3 cellular contexts compared by ENCODE assay signal in genomic region chr21:42460391-42461184, GRCh38.
A peak's percentile ranks its signal among the peaks of the same experiment; 100 is the strongest.
TF ChIP-seq lines count a peak whose summit lies in the region.

No MANE protein-coding gene starts in this region.

TF ChIP-seq in SK-N-SH, 30 proteins besides CTCF, POLR2A, EP300 and RAD21:
- TF ChIP-seq RCOR1 (IDR thresholded peaks at IDR 0.05; ENCODE audit: low read length) (no peak), PBX3 (IDR thresholded peaks at IDR 0.05) (no peak), FOSL2 (IDR thresholded peaks at IDR 0.05; ENCODE audit: borderline replicate concordance, low read depth) (no peak), TCF12 (IDR thresholded peaks at IDR 0.05) (no peak), TEAD4 (IDR thresholded peaks at IDR 0.05; ENCODE audit: borderline replicate concordance, insufficient read depth) (no peak), MAX (IDR thresholded peaks at IDR 0.05; ENCODE audit: low read depth) (no peak), RFX5 (IDR thresholded peaks at IDR 0.05; ENCODE audit: low read length) (no peak), IRF3 (IDR thresholded peaks at IDR 0.05; ENCODE audit: low read depth, low read length) (no peak), FOXM1 (IDR thresholded peaks at IDR 0.05; ENCODE audit: low read depth) (no peak), NFIC (IDR thresholded peaks at IDR 0.05; ENCODE audit: borderline replicate concordance) (no peak), ELF1 (IDR thresholded peaks at IDR 0.05) (no peak)
TF ChIP-seq in SK-N-SH: peak in this region for 0.

TF ChIP-seq in SK-N-SH treated with all-trans-retinoic acid at 6 μM for 48 hours, 23 proteins besides CTCF, POLR2A, EP300 and RAD21:
- TF ChIP-seq RARB (CRISPR knock-in tag; IDR thresholded peaks at IDR 0.05) (no peak), TSHZ2 (CRISPR knock-in tag; IDR thresholded peaks at IDR 0.05) (no peak), CSRNP3 (CRISPR knock-in tag; IDR thresholded peaks at IDR 0.05) (no peak), ZNF565 (CRISPR knock-in tag; conservative IDR thresholded peaks at IDR 0.05; ENCODE audit: low read depth) (no peak), ZC3H10 (CRISPR knock-in tag; IDR thresholded peaks at IDR 0.05) (no peak), ISL1 (CRISPR knock-in tag; IDR thresholded peaks at IDR 0.05) (no peak), ZNF70 (CRISPR knock-in tag; IDR thresholded peaks at IDR 0.05) (no peak), ZFP3 (CRISPR knock-in tag; IDR thresholded peaks at IDR 0.05) (no peak), GLIS3 (CRISPR knock-in tag; IDR thresholded peaks at IDR 0.05) (no peak), CSDC2 (CRISPR knock-in tag; IDR thresholded peaks at IDR 0.05) (no peak), TCF4 (CRISPR knock-in tag; IDR thresholded peaks at IDR 0.05; ENCODE audit: borderline replicate concordance) (no peak), CREB5 (CRISPR knock-in tag; IDR thresholded peaks at IDR 0.05; ENCODE audit: low read depth) (no peak)

TF ChIP-seq in K562, 482 proteins besides CTCF, POLR2A, EP300 and RAD21:
- TF ChIP-seq RFX1 (IDR thresholded peaks at IDR 0.05) (peak; percentile 59), ERF (CRISPR knock-in tag; IDR thresholded peaks at IDR 0.05) (no peak)
